Comparison of ENCODE assay signal across 10 cellular contexts in genomic region chr19:47209323-47210179, GRCh38. TPM values are rescaled to one million over a fixed set of nuclear protein-coding genes. Genes with fewer than 3 reads are reported as not detected.
A peak's percentile ranks its signal among the peaks of the same experiment; 100 is the strongest.
DNase-seq lines count a peak whose midpoint lies in the region; ATAC-seq and TF ChIP-seq lines count a peak whose summit lies in the region.
"Had no signal": no experiment of that assay in that cellular context is flagged by ENCODE, and none has a peak within 500 bp of the region (broad histone marks: within the 10 kb centered on the region; RNA-seq: fewer than 3 reads in every experiment).

No MANE protein-coding gene starts in this region.

- TF ChIP-seq CTCF in endothelial cell (IDR thresholded peaks at IDR 0.05; ENCODE audit: unreplicated experiment) (no peak), osteocyte (IDR thresholded peaks at IDR 0.05) (no peak), prostate gland (IDR thresholded peaks at IDR 0.05) (no peak)

- H3K36me3 ChIP-seq in SJSA1 (peaks cover 74% of the 10 kb centered on the region), prostate gland (no peaks in the 10 kb centered on the region)

- no peak overlapping the region for H3K4me3 Mint-ChIP-seq in activated CD4-positive, alpha-beta T cell treated with anti-CD3 and anti-CD28 coated beads for 36 hours
- H3K4me3 Mint-ChIP-seq in endothelial cell (ENCODE audit: unreplicated experiment): peak overlapping the region; percentile 51
- no peak overlapping the region for H3K4me3 Mint-ChIP-seq in osteocyte (ENCODE audit: unreplicated experiment)

- H3K4me3 ChIP-seq in SJSA1 (no peak overlapping the region), prostate gland (no peak overlapping the region)
- H3K4me3 ChIP-seq: tibial nerve had no signal

- peaks cover 9% of the 10 kb centered on the region for H3K4me1 Mint-ChIP-seq in activated CD4-positive, alpha-beta T cell treated with anti-CD3 and anti-CD28 coated beads for 36 hours
- H3K4me1 Mint-ChIP-seq in endothelial cell (ENCODE audit: unreplicated experiment): peaks cover 8% of the 10 kb centered on the region
- peaks cover 12% of the 10 kb centered on the region for H3K4me1 Mint-ChIP-seq in osteocyte (ENCODE audit: unreplicated experiment)

- intact Hi-C loops in activated CD4-positive, alpha-beta T cell treated with anti-CD3 and anti-CD28 coated beads for 36 hours (cut with DNase I, micrococcal nuclease): loop anchor here (1.0 kb wide), 2 partner anchors 35 to 60 kb away; no protein-coding TSS in a partner anchor
- intact Hi-C loops in prostate gland (cut with DNase I): loop anchor here (2.0 kb wide), 1 partner anchor 37 kb away; no protein-coding TSS in a partner anchor

- no peak for TF ChIP-seq POLR2A in prostate gland (IDR thresholded peaks at IDR 0.05)

- POLR2A ChIA-PET in activated CD4-positive, alpha-beta T cell treated with anti-CD3 and anti-CD28 coated beads for 36 hours (lab: Charles Lee): interaction anchor here (1.3 kb wide), 1 partner anchor 17 kb away, joined by 10 read pairs; no protein-coding TSS in a partner anchor

- WGBS in prostate gland: 76% methylated on average over 13 of the region's 13 CpGs

- peaks cover 50% of the 10 kb centered on the region for H3K36me3 Mint-ChIP-seq in activated CD4-positive, alpha-beta T cell treated with anti-CD3 and anti-CD28 coated beads for 36 hours (ENCODE audit: low read depth)
- H3K36me3 Mint-ChIP-seq in endothelial cell (ENCODE audit: low read depth, unreplicated experiment) (peaks cover 41% of the 10 kb centered on the region), osteocyte (ENCODE audit: unreplicated experiment) (peaks cover 26% of the 10 kb centered on the region)

- H3K27me3 ChIP-seq in SJSA1 (replicated peaks) (no peaks in the 10 kb centered on the region), prostate gland (replicated peaks; ENCODE audit: insufficient read depth) (no peaks in the 10 kb centered on the region)
- H3K27me3 ChIP-seq: tibial nerve had no signal

- no peak for DNase-seq in activated CD4-positive, alpha-beta T cell treated with anti-CD3 and anti-CD28 coated beads for 36 hours
- no peak for DNase-seq in activated CD4-positive, alpha-beta T cell treated with anti-CD3 and anti-CD28 coated beads, Interleukin-2, amount 50 U/mL, for 1 hour
- DNase-seq in SJSA1 (ENCODE audit: low read depth in 1 of 2, low spot score in 2 of 2) (peak; percentile 65 to 88), endothelial cell (ENCODE audit: low spot score) (no peak), osteocyte (ENCODE audit: extremely low spot score, unreplicated experiment) (no peak), prostate gland (ENCODE audit: low spot score) (no peak)
- no peak for DNase-seq in stimulated activated CD4-positive, alpha-beta T cell treated with anti-CD3 and anti-CD28 coated beads, Interleukin-2, amount 100 ng/mL, for 48 hours
- DNase-seq: occipital lobe had no signal

- H3K27ac Mint-ChIP-seq in activated CD4-positive, alpha-beta T cell treated with anti-CD3 and anti-CD28 coated beads for 36 hours: peak overlapping the region; percentile 65
- H3K27ac Mint-ChIP-seq in endothelial cell (ENCODE audit: unreplicated experiment) (no peak overlapping the region), osteocyte (ENCODE audit: unreplicated experiment) (peak overlapping the region; percentile 97)

- peak overlapping the region; percentile 69; the same call in 1 of the 2 replicates for H3K27ac ChIP-seq in SJSA1
- no peak overlapping the region for H3K27ac ChIP-seq in prostate gland

- no peaks in the 10 kb centered on the region for H3K9me3 Mint-ChIP-seq in activated CD4-positive, alpha-beta T cell treated with anti-CD3 and anti-CD28 coated beads for 36 hours (ENCODE audit: low read depth)
- H3K9me3 Mint-ChIP-seq in endothelial cell (ENCODE audit: unreplicated experiment) (no peaks in the 10 kb centered on the region), osteocyte (ENCODE audit: unreplicated experiment) (no peaks in the 10 kb centered on the region)

- peaks cover 24% of the 10 kb centered on the region for H3K4me1 ChIP-seq in SJSA1 (replicated peaks)
- no peaks in the 10 kb centered on the region for H3K4me1 ChIP-seq in prostate gland (replicated peaks)

- CTCF ChIA-PET in activated CD4-positive, alpha-beta T cell treated with anti-CD3 and anti-CD28 coated beads for 36 hours (lab: Charles Lee): interaction anchor here (0.9 to 7.3 kb wide), 27 partner anchors 8 to 565 kb away, joined by 3 to 205 read pairs (median 8); partner anchors contain the start of genes SAE1 and ZC3H4

- H3K9me3 ChIP-seq in SJSA1 (replicated peaks) (no peaks in the 10 kb centered on the region), prostate gland (no peaks in the 10 kb centered on the region)
- H3K9me3 ChIP-seq: tibial nerve had no signal

- ATAC-seq in activated CD4-positive, alpha-beta T cell treated with anti-CD3 and anti-CD28 coated beads for 36 hours: no peak
- ATAC-seq in GM21723 (IDR thresholded peaks at IDR 0.05; ENCODE audit: unreplicated experiment): no peak

- H3K27me3 Mint-ChIP-seq in activated CD4-positive, alpha-beta T cell treated with anti-CD3 and anti-CD28 coated beads for 36 hours: no peaks in the 10 kb centered on the region
- peaks cover 4% of the 10 kb centered on the region for H3K27me3 Mint-ChIP-seq in endothelial cell (ENCODE audit: unreplicated experiment)
- H3K27me3 Mint-ChIP-seq in osteocyte (ENCODE audit: unreplicated experiment): no peaks in the 10 kb centered on the region

RNA-seq across cellular contexts. Expression of gene BBC3, which starts 21.4 kb away (rescaled TPM):
- 10 to 100 TPM in 1 of 2 experiments, 1 to 10 TPM in 1; 8.1 to 12.0 TPM for total RNA-seq in activated CD4-positive, alpha-beta T cell treated with anti-CD3 and anti-CD28 coated beads for 36 hours
- total RNA-seq in SJSA1 (2014; rRNA removed; shearing (Covaris generic)): 4.5 and 10.1 TPM in 2 replicates
- total RNA-seq in endothelial cell (ENCODE audit: unreplicated experiment) (18.6 TPM), osteocyte (27.9 and 34.3 TPM in 2 replicates), prostate gland (10 to 100 TPM; 11.1 to 12.8 TPM)

RNA-seq across cellular contexts. Expression of gene CCDC9, which starts 46.8 kb away (rescaled TPM):
- 10 to 100 TPM; 22.4 to 30.6 TPM for total RNA-seq in activated CD4-positive, alpha-beta T cell treated with anti-CD3 and anti-CD28 coated beads for 36 hours
- total RNA-seq in SJSA1 (2014; rRNA removed; shearing (Covaris generic)): 8.0 and 12.1 TPM in 2 replicates
- total RNA-seq in endothelial cell (ENCODE audit: unreplicated experiment) (28.0 TPM), osteocyte (34.6 and 35.1 TPM in 2 replicates), prostate gland (10 to 100 TPM; 27.9 to 48.7 TPM)

Comparison
In these comparisons a context has a peak if more than half of its experiments do, and no peak if none do; other contexts are left out.
1. DNase-seq: peak in SJSA1 (2 of 2); none in activated CD4-positive, alpha-beta T cell treated with anti-CD3 and anti-CD28 coated beads for 36 hours (single experiment), activated CD4-positive, alpha-beta T cell treated with anti-CD3 and anti-CD28 coated beads, Interleukin-2, amount 50 U/mL, for 1 hour (single experiment), endothelial cell (single experiment), osteocyte (single experiment), stimulated activated CD4-positive, alpha-beta T cell treated with anti-CD3 and anti-CD28 coated beads, Interleukin-2, amount 100 ng/mL, for 48 hours (0 of 2) and prostate gland (single experiment).